In the genomic region with DNA sequence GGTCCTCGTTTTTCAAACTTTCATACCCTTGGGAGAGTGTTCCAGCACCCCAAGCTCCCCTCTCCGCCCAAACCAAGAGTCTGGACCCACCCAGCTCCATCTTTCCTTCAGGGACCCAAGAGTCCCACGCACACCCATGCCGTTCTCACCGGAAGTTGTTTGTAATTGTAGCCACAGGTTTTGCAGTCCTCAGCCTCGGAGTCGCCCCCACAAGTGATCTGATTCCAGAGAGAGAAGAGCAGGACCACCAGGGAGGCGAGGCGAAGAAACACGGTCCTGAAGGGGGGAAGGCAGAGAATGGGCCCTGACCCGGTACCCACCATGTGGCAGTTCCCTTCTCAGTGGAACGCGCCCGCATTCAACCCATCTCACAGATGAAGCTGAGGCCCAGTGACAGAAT, we compare ENCODE assay signal across 9 cellular contexts. TPM values are rescaled to one million over a fixed set of nuclear protein-coding genes. Genes with fewer than 3 reads are reported as not detected.
DNase-seq lines count a peak whose midpoint lies in the region; ATAC-seq and TF ChIP-seq lines count a peak whose summit lies in the region.
"Had no signal": no experiment of that assay in that cellular context is flagged by ENCODE, and none has a peak within 500 bp of the region (broad histone marks: within the 10 kb centered on the region; RNA-seq: fewer than 3 reads in every experiment).

No MANE protein-coding gene starts in this region.

- in situ Hi-C loops in brain microvascular endothelial cell (cut with HindIII; ENCODE audit: low pct_ligation_motif_present, low sequenced_read_pairs): no loop called here

- H3K27me3 ChIP-seq in stomach smooth muscle (ENCODE audit: control insufficient read depth in 1 of 2, insufficient read depth in 2 of 2, low read length in 2 of 2) (peaks cover 9 to 12% of the 10 kb centered on the region in 2 donors), brain microvascular endothelial cell (replicated peaks) (no peaks in the 10 kb centered on the region), tibial artery (peaks cover 0 to 33% of the 10 kb centered on the region in 2 donors)

- H3K27me3 Mint-ChIP-seq in activated T-cell treated with anti-CD3 and anti-CD28 coated beads, Interleukin-2, amount 50 U/mL, for 72 hours (ENCODE audit: low read depth): peaks cover 21% of the 10 kb centered on the region
- peaks cover 2% of the 10 kb centered on the region for H3K27me3 Mint-ChIP-seq in activated CD8-positive, alpha-beta T cell treated with anti-CD3 and anti-CD28 coated beads, Interleukin-2, amount 10 ng/mL, durations not matched to agents 7 days and 5 days (ENCODE audit: low read depth)
- H3K27me3 Mint-ChIP-seq in immature natural killer cell (ENCODE audit: low read depth in 3 of 3): peaks cover 9 to 15% (median 11%) of the 10 kb centered on the region in 3 donors

- intact Hi-C loops in tibial artery (cut with DNase I; ENCODE audit: low total_unique reads): no loop called here

- TF ChIP-seq CTCF in brain microvascular endothelial cell (IDR thresholded peaks at IDR 0.05; ENCODE audit: low read depth, low read length, missing control alignments) (no peak), tibial artery (IDR thresholded peaks at IDR 0.05) (no peak)

- no peak for DNase-seq in activated T-cell treated with anti-CD3 and anti-CD28 coated beads, Interleukin-2, amount 50 U/mL, for 72 hours
- DNase-seq in activated T-cell treated with anti-CD3 and anti-CD28 coated beads, Interleukin-2, amount 50 U/mL, for 1 hour: no peak
- DNase-seq in activated CD8-positive, alpha-beta T cell treated with anti-CD3 and anti-CD28 coated beads, Interleukin-2, amount 10 ng/mL, durations not matched to agents 7 days and 5 days: no peak
- DNase-seq in immature natural killer cell: no peak
- no peak for DNase-seq in brain microvascular endothelial cell
- DNase-seq in tibial artery: no peak
- no peak for DNase-seq in COLO668 (lab: John Stamatoyannopoulos, UW; ENCODE audit: unreplicated experiment)
- DNase-seq: NCI-H524 treated with DMSO at 0.1 percent for 48 hours had no signal

- H3K4me1 Mint-ChIP-seq in activated T-cell treated with anti-CD3 and anti-CD28 coated beads, Interleukin-2, amount 50 U/mL, for 72 hours (ENCODE audit: low read depth): peaks cover 59% of the 10 kb centered on the region
- peaks cover 51% of the 10 kb centered on the region for H3K4me1 Mint-ChIP-seq in activated CD8-positive, alpha-beta T cell treated with anti-CD3 and anti-CD28 coated beads, Interleukin-2, amount 10 ng/mL, durations not matched to agents 7 days and 5 days (ENCODE audit: low read depth)
- H3K4me1 Mint-ChIP-seq in immature natural killer cell: peaks cover 60 to 65% of the 10 kb centered on the region in 2 donors

- H3K36me3 ChIP-seq in stomach smooth muscle (ENCODE audit: control insufficient read depth in 2 of 2, insufficient read depth in 2 of 2, low read length in 2 of 2): peaks cover 0 to 2% of the 10 kb centered on the region in 2 donors
- H3K36me3 ChIP-seq in brain microvascular endothelial cell (replicated peaks): no peaks in the 10 kb centered on the region
- H3K36me3 ChIP-seq in tibial artery: peaks cover 0 to 5% (median 4%) of the 10 kb centered on the region in 3 donors

- H3K4me1 ChIP-seq in stomach smooth muscle (ENCODE audit: control insufficient read depth, insufficient read depth, low read length) (peaks cover 35% of the 10 kb centered on the region), tibial artery (peaks cover 0 to 43% (median 28%) of the 10 kb centered on the region in 4 donors)

- H3K9me3 ChIP-seq in stomach smooth muscle (ENCODE audit: control insufficient read depth in 2 of 2, low read length in 2 of 2) (no peaks in the 10 kb centered on the region), tibial artery (no peaks in the 10 kb centered on the region)

- ATAC-seq in activated T-cell treated with anti-CD3 and anti-CD28 coated beads, Interleukin-2, amount 50 U/mL, for 72 hours (replicated peaks in 1 of 2): no peak
- ATAC-seq in activated CD8-positive, alpha-beta T cell treated with anti-CD3 and anti-CD28 coated beads, Interleukin-2, amount 10 ng/mL, durations not matched to agents 7 days and 5 days: no peak

- no peak overlapping the region for H3K9ac ChIP-seq in stomach smooth muscle (ENCODE audit: low read length in 2 of 2)

- H3K27ac Mint-ChIP-seq in activated T-cell treated with anti-CD3 and anti-CD28 coated beads, Interleukin-2, amount 50 U/mL, for 72 hours: no peak overlapping the region
- H3K27ac Mint-ChIP-seq in activated CD8-positive, alpha-beta T cell treated with anti-CD3 and anti-CD28 coated beads, Interleukin-2, amount 10 ng/mL, durations not matched to agents 7 days and 5 days: peak overlapping the region; percentile 64
- peak overlapping the region in 5 of 6 donors; percentile 45 to 88 (median 75) for H3K27ac Mint-ChIP-seq in immature natural killer cell

- H3K9me3 Mint-ChIP-seq in activated T-cell treated with anti-CD3 and anti-CD28 coated beads, Interleukin-2, amount 50 U/mL, for 72 hours: no peaks in the 10 kb centered on the region
- no peaks in the 10 kb centered on the region for H3K9me3 Mint-ChIP-seq in activated CD8-positive, alpha-beta T cell treated with anti-CD3 and anti-CD28 coated beads, Interleukin-2, amount 10 ng/mL, durations not matched to agents 7 days and 5 days (ENCODE audit: insufficient read depth)
- no peaks in the 10 kb centered on the region for H3K9me3 Mint-ChIP-seq in immature natural killer cell

- no peak overlapping the region for H3K27ac ChIP-seq in stomach smooth muscle (ENCODE audit: low read length)
- no peak overlapping the region for H3K27ac ChIP-seq in brain microvascular endothelial cell
- no peak overlapping the region for H3K27ac ChIP-seq in tibial artery

- peak overlapping the region; percentile 42 to 68 for H3K4me3 ChIP-seq in stomach smooth muscle (ENCODE audit: low read length in 2 of 2)
- H3K4me3 ChIP-seq in brain microvascular endothelial cell (ENCODE audit: low read depth, low read length): no peak overlapping the region
- H3K4me3 ChIP-seq in tibial artery: no peak overlapping the region

- peaks cover 2 to 6% of the 10 kb centered on the region in 2 donors for H3K36me3 Mint-ChIP-seq in activated T-cell treated with anti-CD3 and anti-CD28 coated beads, Interleukin-2, amount 50 U/mL, for 72 hours (ENCODE audit: insufficient read depth in 2 of 2)
- H3K36me3 Mint-ChIP-seq in activated CD8-positive, alpha-beta T cell treated with anti-CD3 and anti-CD28 coated beads, Interleukin-2, amount 10 ng/mL, durations not matched to agents 7 days and 5 days (ENCODE audit: low read depth): peaks cover 10% of the 10 kb centered on the region
- no peaks in the 10 kb centered on the region for H3K36me3 Mint-ChIP-seq in immature natural killer cell

- peak overlapping the region; percentile 93 to 98 for H3K4me3 Mint-ChIP-seq in activated T-cell treated with anti-CD3 and anti-CD28 coated beads, Interleukin-2, amount 50 U/mL, for 72 hours
- peak overlapping the region; percentile 70 for H3K4me3 Mint-ChIP-seq in activated CD8-positive, alpha-beta T cell treated with anti-CD3 and anti-CD28 coated beads, Interleukin-2, amount 10 ng/mL, durations not matched to agents 7 days and 5 days
- H3K4me3 Mint-ChIP-seq in immature natural killer cell: peak overlapping the region; percentile 87 to 95 (median 89)

- POLR2A ChIA-PET in activated CD8-positive, alpha-beta T cell treated with anti-CD3 and anti-CD28 coated beads, Interleukin-2, amount 10 ng/mL, durations not matched to agents 7 days and 5 days (lab: Charles Lee): interaction anchor here (0.7 to 1.3 kb wide), 4 partner anchors 26 to 38 kb away, joined by 3 to 5 read pairs (median 4); partner anchors contain the start of genes MBOAT7 and RPS9

- CTCF ChIA-PET in activated CD8-positive, alpha-beta T cell treated with anti-CD3 and anti-CD28 coated beads, Interleukin-2, amount 10 ng/mL, durations not matched to agents 7 days and 5 days (lab: Charles Lee): no interaction called here

RNA-seq across cellular contexts. Expression of gene LENG1, which starts 3.4 kb away (rescaled TPM):
- total RNA-seq in activated T-cell treated with anti-CD3 and anti-CD28 coated beads, Interleukin-2, amount 50 U/mL, for 72 hours: 1 to 10 TPM; 2.9 to 3.7 TPM
- total RNA-seq in activated CD8-positive, alpha-beta T cell treated with anti-CD3 and anti-CD28 coated beads, Interleukin-2, amount 10 ng/mL, durations not matched to agents 7 days and 5 days: 1 to 10 TPM; 6.6 to 7.5 TPM
- polyA plus RNA-seq in immature natural killer cell: 10 to 100 TPM in 2 of 3 donors, 1 to 10 TPM in 1; 2.6 to 14.0 (median 13.5) TPM

RNA-seq across cellular contexts. Expression of gene TMC4, which starts 10.1 kb away (rescaled TPM):
- under 1 TPM; 0.24 to 0.63 TPM for total RNA-seq in activated T-cell treated with anti-CD3 and anti-CD28 coated beads, Interleukin-2, amount 50 U/mL, for 72 hours
- under 1 TPM; 0.55 to 0.76 TPM for total RNA-seq in activated CD8-positive, alpha-beta T cell treated with anti-CD3 and anti-CD28 coated beads, Interleukin-2, amount 10 ng/mL, durations not matched to agents 7 days and 5 days
- polyA plus RNA-seq in immature natural killer cell: 1 to 10 TPM in 2 of 3 donors, under 1 TPM in 1; 0.93 to 3.3 (median 1.5) TPM

RNA-seq across cellular contexts. Expression of gene CNOT3, which starts 25.3 kb away (rescaled TPM):
- total RNA-seq in activated T-cell treated with anti-CD3 and anti-CD28 coated beads, Interleukin-2, amount 50 U/mL, for 72 hours: 100 to 1,000 TPM in 1 of 2 donors, 10 to 100 TPM in 1; 84.5 to 107 TPM
- total RNA-seq in activated CD8-positive, alpha-beta T cell treated with anti-CD3 and anti-CD28 coated beads, Interleukin-2, amount 10 ng/mL, durations not matched to agents 7 days and 5 days: 10 to 100 TPM; 55.1 to 58.4 TPM
- 10 to 100 TPM in 1 of 3 donors, 1 to 10 TPM in 2; 2.8 to 13.3 (median 4.0) TPM for polyA plus RNA-seq in immature natural killer cell

RNA-seq across cellular contexts. Expression of gene MBOAT7, which starts 26.5 kb away (rescaled TPM):
- 10 to 100 TPM; 60.3 to 71.0 TPM for total RNA-seq in activated T-cell treated with anti-CD3 and anti-CD28 coated beads, Interleukin-2, amount 50 U/mL, for 72 hours
- 10 to 100 TPM; 56.9 to 58.8 TPM for total RNA-seq in activated CD8-positive, alpha-beta T cell treated with anti-CD3 and anti-CD28 coated beads, Interleukin-2, amount 10 ng/mL, durations not matched to agents 7 days and 5 days
- polyA plus RNA-seq in immature natural killer cell: 10 to 100 TPM in 2 of 3 donors, 1 to 10 TPM in 1; 8.8 to 17.8 (median 15.7) TPM

RNA-seq across cellular contexts. Expression of gene TSEN34, which starts 28.2 kb away (rescaled TPM):
- 10 to 100 TPM; 11.0 to 17.5 TPM for total RNA-seq in activated T-cell treated with anti-CD3 and anti-CD28 coated beads, Interleukin-2, amount 50 U/mL, for 72 hours
- 10 to 100 TPM; 11.2 to 11.9 TPM for total RNA-seq in activated CD8-positive, alpha-beta T cell treated with anti-CD3 and anti-CD28 coated beads, Interleukin-2, amount 10 ng/mL, durations not matched to agents 7 days and 5 days
- 10 to 100 TPM; 26.6 to 36.4 (median 34.0) TPM for polyA plus RNA-seq in immature natural killer cell

Comparison
In these comparisons a context has a peak if more than half of its experiments do, and no peak if none do; other contexts are left out.
1. H3K4me3 ChIP-seq: peak in stomach smooth muscle (2 of 2); none in brain microvascular endothelial cell (single experiment) and tibial artery (0 of 2).
2. Peak in every context shown above with its lines, with median percentiles within 50 percentile points of each other: H3K4me3 Mint-ChIP-seq.